In genomic region chr14:22483863-22484593, GRCh38 we compare ENCODE assay signal across 11 cellular contexts.
DNase-seq lines count a peak whose midpoint lies in the region; ATAC-seq and TF ChIP-seq lines count a peak whose summit lies in the region.
"Had no signal": no experiment of that assay in that cellular context is flagged by ENCODE, and none has a peak within 500 bp of the region (broad histone marks: within the 10 kb centered on the region; RNA-seq: fewer than 3 reads in every experiment).

No MANE protein-coding gene starts in this region.

- H3K4me1 ChIP-seq in left ventricle myocardium inferior (peaks cover 95% of the 10 kb centered on the region), suprapubic skin (peaks cover 70% of the 10 kb centered on the region)

- no peaks in the 10 kb centered on the region for H3K9me3 Mint-ChIP-seq in activated T-cell treated with anti-CD3 and anti-CD28 coated beads, Interleukin-2, amount 50 U/mL, for 24 hours
- no peaks in the 10 kb centered on the region for H3K9me3 Mint-ChIP-seq in T-cell

- H3K27ac ChIP-seq in left ventricle myocardium inferior (replicated peaks) (peak overlapping the region; percentile 88), suprapubic skin (peak overlapping the region; percentile 49)
- H3K27ac ChIP-seq: WERI-Rb-1 had no signal

- CTCF ChIA-PET in T-cell (lab: Charles Lee) = interaction anchor here in 1 of 2 donors (1.0 to 1.2 kb wide), 2 partner anchors 23 to 72 kb away, joined by 3 to 4 read pairs; no protein-coding TSS in a partner anchor

- intact Hi-C loops in left ventricle myocardium inferior (cut with micrococcal nuclease) = no loop called here

- TF ChIP-seq EP300 in suprapubic skin (IDR thresholded peaks at IDR 0.05) = no peak

- H3K4me3 Mint-ChIP-seq in activated T-cell treated with anti-CD3 and anti-CD28 coated beads, Interleukin-2, amount 50 U/mL, for 24 hours = peak overlapping the region; percentile 86
- H3K4me3 Mint-ChIP-seq in T-cell = peak overlapping the region; percentile 66 to 87 (median 82)

- peak overlapping the region; percentile 17 for H3K4me3 ChIP-seq in left ventricle myocardium inferior
- H3K4me3 ChIP-seq in suprapubic skin = no peak overlapping the region
- H3K4me3 ChIP-seq: K562 had no signal

- H3K36me3 Mint-ChIP-seq in activated T-cell treated with anti-CD3 and anti-CD28 coated beads, Interleukin-2, amount 50 U/mL, for 24 hours (ENCODE audit: low read depth) = peaks cover 79% of the 10 kb centered on the region
- peaks cover 13% of the 10 kb centered on the region for H3K36me3 Mint-ChIP-seq in T-cell

- H3K36me3 ChIP-seq in left ventricle myocardium inferior (no peaks in the 10 kb centered on the region), suprapubic skin (no peaks in the 10 kb centered on the region)
- H3K36me3 ChIP-seq: WERI-Rb-1 had no signal

- peak overlapping the region; percentile 92 for H3K27ac Mint-ChIP-seq in activated T-cell treated with anti-CD3 and anti-CD28 coated beads, Interleukin-2, amount 50 U/mL, for 24 hours
- peak overlapping the region; percentile 92 to 93 for H3K27ac Mint-ChIP-seq in T-cell

- H3K27me3 Mint-ChIP-seq in activated T-cell treated with anti-CD3 and anti-CD28 coated beads, Interleukin-2, amount 50 U/mL, for 24 hours = no peaks in the 10 kb centered on the region
- no peaks in the 10 kb centered on the region for H3K27me3 Mint-ChIP-seq in T-cell

- TF ChIP-seq POLR2A in suprapubic skin (IDR thresholded peaks at IDR 0.05) = no peak

- DNase-seq in activated T-cell treated with anti-CD3 and anti-CD28 coated beads, Interleukin-2, amount 50 U/mL, for 24 hours = no peak
- no peak for DNase-seq in activated T-cell treated with anti-CD3 and anti-CD28 coated beads for 4 hours
- DNase-seq in T-cell = no peak
- DNase-seq in left ventricle myocardium inferior = no peak
- DNase-seq in suprapubic skin (ENCODE audit: low spot score in 2 of 2) = no peak
- no peak for DNase-seq in HPDE6-E6E7 (ENCODE audit: extremely low spot score)
- no peak for DNase-seq in NCI-H526 treated with DMSO at 0.1 percent for 48 hours (lab: John Stamatoyannopoulos, UW)
- no peak for DNase-seq in cortex of kidney (lab: John Stamatoyannopoulos, UW)
- DNase-seq: NCI-H748 treated with DMSO at 0.1 percent for 48 hours, WERI-Rb-1 had no signal

- H3K9me3 ChIP-seq in left ventricle myocardium inferior (replicated peaks) (no peaks in the 10 kb centered on the region), suprapubic skin (no peaks in the 10 kb centered on the region)

- ATAC-seq in T-cell (replicated peaks in 1 of 4) = peak; percentile 24 to 39 (median 30)
- ATAC-seq: K562 had no signal

- TF ChIP-seq CTCF in left ventricle myocardium inferior (IDR thresholded peaks at IDR 0.05; ENCODE audit: borderline replicate concordance) (no peak), suprapubic skin (IDR thresholded peaks at IDR 0.05) (no peak)

- peaks cover 3% of the 10 kb centered on the region for H3K4me1 Mint-ChIP-seq in activated T-cell treated with anti-CD3 and anti-CD28 coated beads, Interleukin-2, amount 50 U/mL, for 24 hours (ENCODE audit: low read depth)
- H3K4me1 Mint-ChIP-seq in T-cell = peaks cover 0 to 42% (median 7%) of the 10 kb centered on the region in 3 donors

- 67% methylated on average over 7 of the region's 10 CpGs for WGBS in suprapubic skin

- POLR2A ChIA-PET in T-cell (lab: Charles Lee) = interaction anchor here (0.7 to 1.0 kb wide), 2 partner anchors 16 to 41 kb away, joined by 3 to 4 read pairs; no protein-coding TSS in a partner anchor

- no peaks in the 10 kb centered on the region for H3K27me3 ChIP-seq in left ventricle myocardium inferior (ENCODE audit: low read depth)
- no peaks in the 10 kb centered on the region for H3K27me3 ChIP-seq in suprapubic skin
